ENCODE assay signal across 28 cellular contexts in genomic region chr15:54681578-54681977, GRCh38.
DNase-seq lines count a peak whose midpoint lies in the region; ATAC-seq and TF ChIP-seq lines count a peak whose summit lies in the region.
"Had no signal": no experiment of that assay in that cellular context is flagged by ENCODE, and none has a peak within 500 bp of the region (broad histone marks: within the 10 kb centered on the region; RNA-seq: fewer than 3 reads in every experiment).

No MANE protein-coding gene starts in this region.

- H3K27ac Mint-ChIP-seq in type B pancreatic cell = no peak overlapping the region
- H3K27ac Mint-ChIP-seq: activated CD8-positive, alpha-beta T cell treated with anti-CD3 and anti-CD28 coated beads for 36 hours; activated naive CD4-positive, alpha-beta T cell treated with anti-CD3 and anti-CD28 coated beads for 36 hours; immature natural killer cell; mesothelial cell of epicardium; natural killer cell; T-helper 17 cell had no signal

- H3K9me3 Mint-ChIP-seq in type B pancreatic cell = no peaks in the 10 kb centered on the region
- H3K9me3 Mint-ChIP-seq: activated CD8-positive, alpha-beta T cell treated with anti-CD3 and anti-CD28 coated beads for 36 hours; activated naive CD4-positive, alpha-beta T cell treated with anti-CD3 and anti-CD28 coated beads for 36 hours; central memory CD8-positive, alpha-beta T cell had no signal

- H3K4me3 Mint-ChIP-seq in type B pancreatic cell = no peak overlapping the region
- H3K4me3 Mint-ChIP-seq: activated CD8-positive, alpha-beta T cell treated with anti-CD3 and anti-CD28 coated beads for 36 hours; activated naive CD4-positive, alpha-beta T cell treated with anti-CD3 and anti-CD28 coated beads for 36 hours; central memory CD8-positive, alpha-beta T cell; immature natural killer cell; mesothelial cell of epicardium; natural killer cell; T-helper 17 cell had no signal

- H3K4me3 ChIP-seq in BLaER1 treated with 17β-estradiol and CSF1 and Interleukin-3, amounts not matched to agents 10 nM and 100 nM = no peak overlapping the region
- no peak overlapping the region for H3K4me3 ChIP-seq in SK-N-SH (ENCODE audit: low read depth in 2 of 2, low read length in 1 of 2)
- H3K4me3 ChIP-seq: heart right ventricle, K562, left lung, ovary, PC-9 had no signal

- H3K27me3 Mint-ChIP-seq in type B pancreatic cell = no peaks in the 10 kb centered on the region
- H3K27me3 Mint-ChIP-seq: activated CD8-positive, alpha-beta T cell treated with anti-CD3 and anti-CD28 coated beads for 36 hours; central memory CD8-positive, alpha-beta T cell; T-helper 17 cell had no signal

- POLR2A ChIA-PET in SK-N-SH (lab: Yijun Ruan, JAX) = no interaction called here

- H3K9me2 ChIP-seq in SK-N-SH = no peaks in the 10 kb centered on the region

- no peaks in the 10 kb centered on the region for H3K79me2 ChIP-seq in SK-N-SH (ENCODE audit: insufficient read depth)

- H3K36me3 Mint-ChIP-seq in type B pancreatic cell = no peaks in the 10 kb centered on the region
- H3K36me3 Mint-ChIP-seq: immature natural killer cell, mesothelial cell of epicardium, natural killer cell had no signal

- TF ChIP-seq CTCF in type B pancreatic cell (conservative IDR thresholded peaks at IDR 0.05) (no peak), SK-N-SH (IDR thresholded peaks at IDR 0.05) (no peak)

- no peaks in the 10 kb centered on the region for H3K27me3 ChIP-seq in BLaER1 treated with 17β-estradiol and CSF1 and Interleukin-3, amounts not matched to agents 10 nM and 100 nM
- no peaks in the 10 kb centered on the region for H3K27me3 ChIP-seq in SK-N-SH (ENCODE audit: insufficient read depth)
- H3K27me3 ChIP-seq: BE2C, heart right ventricle, left lung, ovary had no signal

- no peaks in the 10 kb centered on the region for H4K20me1 ChIP-seq in BLaER1 treated with 17β-estradiol and CSF1 and Interleukin-3, amounts not matched to agents 10 nM and 100 nM
- H4K20me1 ChIP-seq in SK-N-SH (ENCODE audit: insufficient read depth) = no peaks in the 10 kb centered on the region

- peaks cover 5 to 18% (median 12%) of the 10 kb centered on the region in 10 experiments; a peak in 13 of 20 replicates for H3K4me1 ChIP-seq in BLaER1 treated with 17β-estradiol and CSF1 and Interleukin-3, amounts not matched to agents 10 nM and 100 nM
- H3K4me1 ChIP-seq in SK-N-SH (ENCODE audit: control insufficient read depth in 1 of 2, insufficient read depth in 2 of 2, low read depth in 1 of 2, low read length in 1 of 2) = no peaks in the 10 kb centered on the region
- H3K4me1 ChIP-seq: BE2C, heart right ventricle, left lung had no signal

- TF ChIP-seq EP300 in SK-N-SH (IDR thresholded peaks at IDR 0.05; ENCODE audit: borderline replicate concordance in 1 of 2, low read depth in 1 of 2, low read length in 1 of 2) = no peak

- no peak overlapping the region for H3K27ac ChIP-seq in BLaER1 treated with 17β-estradiol and CSF1 and Interleukin-3, amounts not matched to agents 10 nM and 100 nM
- no peak overlapping the region for H3K27ac ChIP-seq in SK-N-SH (ENCODE audit: low read depth in 2 of 2, low read length in 1 of 2)
- H3K27ac ChIP-seq: heart right ventricle, left lung, ovary, PC-9 had no signal

- 3% methylated on average over 2 of the region's 2 CpGs for WGBS in SK-N-SH (ENCODE audit: low lambda C conversion rate)

- no peak overlapping the region for H2AFZ ChIP-seq in SK-N-SH (ENCODE audit: low read depth)
- H2AFZ ChIP-seq: PC-9 had no signal

- H3K4me2 ChIP-seq in BLaER1 treated with 17β-estradiol and CSF1 and Interleukin-3, amounts not matched to agents 10 nM and 100 nM = peak overlapping the region in 9 of 11 experiments; percentile 3 to 29 (median 26); a peak in 8 of 22 replicates
- H3K4me2 ChIP-seq in SK-N-SH = no peak overlapping the region
- H3K4me2 ChIP-seq: PC-9 had no signal

- no peak for TF ChIP-seq RAD21 in SK-N-SH (IDR thresholded peaks at IDR 0.05; ENCODE audit: low read length)

- ATAC-seq in GM18868 (IDR thresholded peaks at IDR 0.05; ENCODE audit: unreplicated experiment) = peak; percentile 76
- ATAC-seq in GM18909 (IDR thresholded peaks at IDR 0.05; ENCODE audit: poor library complexity, unreplicated experiment) = no peak
- ATAC-seq: activated CD8-positive, alpha-beta T cell treated with anti-CD3 and anti-CD28 coated beads for 36 hours; heart right ventricle; K562; left lung; natural killer cell; sciatic nerve; T-helper 17 cell had no signal

- CTCF ChIA-PET in SK-N-SH (lab: Yijun Ruan, JAX) = no interaction called here

- no peaks in the 10 kb centered on the region for H3K36me3 ChIP-seq in BLaER1 treated with 17β-estradiol and CSF1 and Interleukin-3, amounts not matched to agents 10 nM and 100 nM
- no peaks in the 10 kb centered on the region for H3K36me3 ChIP-seq in SK-N-SH (replicated peaks in 1 of 2; ENCODE audit: control insufficient read depth in 1 of 2, insufficient read depth in 2 of 2, low read length in 1 of 2)
- H3K36me3 ChIP-seq: BE2C, heart right ventricle, left lung, ovary had no signal

- no peaks in the 10 kb centered on the region for H3F3A ChIP-seq in SK-N-SH (replicated peaks; ENCODE audit: insufficient read depth)

- no peak overlapping the region for H3K9ac ChIP-seq in BLaER1 treated with 17β-estradiol and CSF1 and Interleukin-3, amounts not matched to agents 10 nM and 100 nM
- H3K9ac ChIP-seq in SK-N-SH = no peak overlapping the region

- no peaks in the 10 kb centered on the region for H3K4me1 Mint-ChIP-seq in type B pancreatic cell (ENCODE audit: unreplicated experiment)
- H3K4me1 Mint-ChIP-seq: central memory CD8-positive, alpha-beta T cell; immature natural killer cell; mesothelial cell of epicardium; natural killer cell; T-helper 17 cell had no signal

- peaks cover 0 to 5% (median 0%) of the 10 kb centered on the region in 11 experiments; a peak in 1 of 22 replicates for H3K9me3 ChIP-seq in BLaER1 treated with 17β-estradiol and CSF1 and Interleukin-3, amounts not matched to agents 10 nM and 100 nM (replicated peaks in 1 of 11)
- no peaks in the 10 kb centered on the region for H3K9me3 ChIP-seq in SK-N-SH
- H3K9me3 ChIP-seq: BE2C, heart right ventricle, left lung, ovary had no signal

- peak; percentile 94 to 97 for DNase-seq in Kasumi-1 (lab: John Stamatoyannopoulos, UW)
- peak; percentile 64 for DNase-seq in SKM-1 (lab: John Stamatoyannopoulos, UW; ENCODE audit: unreplicated experiment)
- DNase-seq in type B pancreatic cell (ENCODE audit: extremely low spot score, unreplicated experiment) = no peak
- no peak for DNase-seq in SK-N-SH
- DNase-seq in NCI-H1092 (lab: John Stamatoyannopoulos, UW) = no peak
- DNase-seq: activated CD8-positive, alpha-beta T cell treated with anti-CD3 and anti-CD28 coated beads for 36 hours; activated naive CD4-positive, alpha-beta T cell treated with anti-CD3 and anti-CD28 coated beads for 36 hours; activated T-cell treated with anti-CD3 and anti-CD28 coated beads, Interleukin-2, amount 50 U/mL, for 1 hour; anterior cingulate cortex; BE2C; heart right ventricle; immature natural killer cell; left lung; natural killer cell; NCI-H1417 treated with DMSO at 0.1 percent for 48 hours; NCI-H526 treated with DMSO at 0.1 percent for 48 hours; ovary; PC-9; SHP77 treated with DMSO at 0.1 percent for 48 hours; stimulated activated CD4-positive, alpha-beta T cell treated with anti-CD3 and anti-CD28 coated beads, Interleukin-15, amount 100 ng/mL, for 24 hours; T-helper 17 cell had no signal

TF ChIP-seq in SK-N-SH, 30 proteins besides CTCF, POLR2A, EP300 and RAD21 (continues in another document):
- TF ChIP-seq FOXM1 (IDR thresholded peaks at IDR 0.05; ENCODE audit: low read depth) (no peak), EZH2phosphoT487 (IDR thresholded peaks at IDR 0.05; ENCODE audit: borderline replicate concordance, low read depth) (no peak), CHD2 (IDR thresholded peaks at IDR 0.05; ENCODE audit: low read length, partially characterized antibody) (no peak), GATA2 (CRISPR knock-in tag; IDR thresholded peaks at IDR 0.05) (no peak), SMC3 (IDR thresholded peaks at IDR 0.05; ENCODE audit: low read depth, low read length) (no peak), USF1 (IDR thresholded peaks at IDR 0.05; ENCODE audit: borderline replicate concordance, low read depth) (no peak), TCF12 (IDR thresholded peaks at IDR 0.05) (no peak), POLR2AphosphoS5 (IDR thresholded peaks at IDR 0.05; ENCODE audit: low read depth, low read length) (no peak), SIN3A (IDR thresholded peaks at IDR 0.05; ENCODE audit: borderline replicate concordance, low read depth, low read length) (no peak), MXI1 (IDR thresholded peaks at IDR 0.05; ENCODE audit: low read depth, low read length) (no peak), TAF1 (IDR thresholded peaks at IDR 0.05; ENCODE audit: borderline replicate concordance, low read depth, low read length) (no peak), FOXJ3 (CRISPR knock-in tag; IDR thresholded peaks at IDR 0.05) (no peak), YY1 (IDR thresholded peaks at IDR 0.05; ENCODE audit: low read depth) (no peak)
- TF ChIP-seq, protein P1, sequence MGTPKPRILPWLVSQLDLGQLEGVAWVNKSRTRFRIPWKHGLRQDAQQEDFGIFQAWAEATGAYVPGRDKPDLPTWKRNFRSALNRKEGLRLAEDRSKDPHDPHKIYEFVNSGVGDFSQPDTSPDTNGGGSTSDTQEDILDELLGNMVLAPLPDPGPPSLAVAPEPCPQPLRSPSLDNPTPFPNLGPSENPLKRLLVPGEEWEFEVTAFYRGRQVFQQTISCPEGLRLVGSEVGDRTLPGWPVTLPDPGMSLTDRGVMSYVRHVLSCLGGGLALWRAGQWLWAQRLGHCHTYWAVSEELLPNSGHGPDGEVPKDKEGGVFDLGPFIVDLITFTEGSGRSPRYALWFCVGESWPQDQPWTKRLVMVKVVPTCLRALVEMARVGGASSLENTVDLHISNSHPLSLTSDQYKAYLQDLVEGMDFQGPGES (IDR thresholded peaks at IDR 0.05; ENCODE audit: low read depth, low read length) = no peak
- TF ChIP-seq, protein P2, sequence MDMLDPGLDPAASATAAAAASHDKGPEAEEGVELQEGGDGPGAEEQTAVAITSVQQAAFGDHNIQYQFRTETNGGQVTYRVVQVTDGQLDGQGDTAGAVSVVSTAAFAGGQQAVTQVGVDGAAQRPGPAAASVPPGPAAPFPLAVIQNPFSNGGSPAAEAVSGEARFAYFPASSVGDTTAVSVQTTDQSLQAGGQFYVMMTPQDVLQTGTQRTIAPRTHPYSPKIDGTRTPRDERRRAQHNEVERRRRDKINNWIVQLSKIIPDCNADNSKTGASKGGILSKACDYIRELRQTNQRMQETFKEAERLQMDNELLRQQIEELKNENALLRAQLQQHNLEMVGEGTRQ (IDR thresholded peaks at IDR 0.05; ENCODE audit: borderline replicate concordance, low read depth, low read length) = no peak

Comparison
In these comparisons a context has a peak if more than half of its experiments do, and no peak if none do; other contexts are left out.
1. DNase-seq: peak in Kasumi-1 (2 of 2) and SKM-1 (single experiment); none in type B pancreatic cell (single experiment), SK-N-SH (single experiment) and NCI-H1092 (single experiment).